ENCODE assay signal across 18 cellular contexts in genomic region chr5:5432020-5432707, GRCh38. TPM values are rescaled to one million over a fixed set of nuclear protein-coding genes. Genes with fewer than 3 reads are reported as not detected.
DNase-seq lines count a peak whose midpoint lies in the region; ATAC-seq, FAIRE-seq and TF ChIP-seq lines count a peak whose summit lies in the region.
"Had no signal": no experiment of that assay in that cellular context is flagged by ENCODE, and none has a peak within 500 bp of the region (broad histone marks: within the 10 kb centered on the region; RNA-seq: fewer than 3 reads in every experiment).

No MANE protein-coding gene starts in this region.

- TF ChIP-seq CTCF in IMR-90 (conservative IDR thresholded peaks at IDR 0.05; ENCODE audit: low read depth, low read length) (no peak), astrocyte (IDR thresholded peaks at IDR 0.05; ENCODE audit: insufficient read depth, low read depth, low read length) (no peak), foreskin fibroblast (IDR thresholded peaks at IDR 0.05; ENCODE audit: low read depth, low read length) (no peak), thyroid gland (IDR thresholded peaks at IDR 0.05) (no peak)

- H3K4me3 ChIP-seq in IMR-90 (ENCODE audit: insufficient read depth, low read depth, low read length) = no peak overlapping the region
- no peak overlapping the region for H3K4me3 ChIP-seq in astrocyte (ENCODE audit: insufficient read depth, low read depth, low read length)
- no peak overlapping the region for H3K4me3 ChIP-seq in foreskin fibroblast (ENCODE audit: low read depth in 1 of 2, low read length in 2 of 2)
- no peak overlapping the region for H3K4me3 ChIP-seq in thyroid gland (replicated peaks in 1 of 3)
- H3K4me3 ChIP-seq: PC-9 had no signal

- ATAC-seq in IMR-90 (ENCODE audit: low read depth) = peak; percentile 77
- ATAC-seq in HG03432 (IDR thresholded peaks at IDR 0.05; ENCODE audit: unreplicated experiment) = no peak
- ATAC-seq in HG02678 (IDR thresholded peaks at IDR 0.05; ENCODE audit: unreplicated experiment) = no peak
- ATAC-seq in GM19452 (IDR thresholded peaks at IDR 0.05; ENCODE audit: unreplicated experiment) = no peak
- ATAC-seq: activated T-helper 17 cell treated with anti-CD3 and anti-CD28 coated beads, Interleukin-2, amount 50 U/mL, for 72 hours; esophagus mucosa had no signal

- no peak overlapping the region for H2BK120ac ChIP-seq in IMR-90 (ENCODE audit: low read depth, low read length)

- H2AFZ ChIP-seq in IMR-90 (replicated peaks; ENCODE audit: low read length, poor library complexity) (no peak overlapping the region), astrocyte (ENCODE audit: low read depth, low read length) (no peak overlapping the region)
- H2AFZ ChIP-seq: PC-9 had no signal

- intact Hi-C loops in IMR-90 (cut with micrococcal nuclease) (no loop called here), thyroid gland (cut with DNase I) (no loop called here)

- H3K9ac ChIP-seq in IMR-90 (ENCODE audit: low read depth, low read length) = no peak overlapping the region
- H3K9ac ChIP-seq in astrocyte (ENCODE audit: low read length) = no peak overlapping the region

- H2BK15ac ChIP-seq in IMR-90 (ENCODE audit: low read depth, low read length) = no peak overlapping the region

- peak overlapping the region; percentile 47; the same call in 1 of the 2 replicates for H3K4me2 ChIP-seq in IMR-90 (ENCODE audit: low read depth, low read length)
- H3K4me2 ChIP-seq in astrocyte (ENCODE audit: low read length) = peak overlapping the region; percentile 46
- H3K4me2 ChIP-seq: PC-9 had no signal

- in situ Hi-C loops in IMR-90 (cut with MboI; ENCODE audit: low sequenced_read_pairs) = no loop called here

- no peak overlapping the region for H3K18ac ChIP-seq in IMR-90 (ENCODE audit: low read depth, low read length)

- CTCF ChIA-PET in IMR-90 (lab: Yijun Ruan, JAX) = no interaction called here

- H3K4me1 ChIP-seq in IMR-90 (ENCODE audit: control insufficient read depth, insufficient read depth, low read length) (peaks cover 4% of the 10 kb centered on the region), astrocyte (ENCODE audit: insufficient read depth, low read length) (peaks cover 11% of the 10 kb centered on the region), thyroid gland (peaks cover 13 to 15% of the 10 kb centered on the region in 2 donors)

- no TSS peak for BruUV-seq in IMR-90 (replicated peaks; lab: Mats Ljungman, UMichigan)

- H3K36me3 Mint-ChIP-seq in astrocyte (ENCODE audit: low read depth, unreplicated experiment) = peaks cover 11% of the 10 kb centered on the region

- no peak overlapping the region for H2AK9ac ChIP-seq in IMR-90 (replicated peaks; ENCODE audit: low read depth, low read length, poor library complexity)

- peaks cover 9% of the 10 kb centered on the region; the same call in 1 of the 2 replicates for H3K9me1 ChIP-seq in IMR-90 (ENCODE audit: insufficient read depth, low read length)

- H2BK5ac ChIP-seq in IMR-90 (ENCODE audit: low read depth, low read length, poor library complexity, severe bottlenecking) = no peak overlapping the region

- H4K8ac ChIP-seq in IMR-90 (ENCODE audit: low read depth in 2 of 2, low read length in 2 of 2) = peak overlapping the region in 1 of 2 experiments; percentile 10; a peak in 1 of 4 replicates

- H3K23ac ChIP-seq in IMR-90 (ENCODE audit: low read depth, low read length) = no peak overlapping the region; the same call in 1 of the 2 replicates

- H3K27me3 Mint-ChIP-seq in astrocyte (ENCODE audit: low read depth, unreplicated experiment) = no peaks in the 10 kb centered on the region
- H3K27me3 Mint-ChIP-seq: activated T-helper 17 cell treated with anti-CD3 and anti-CD28 coated beads, Interleukin-2, amount 50 U/mL, for 72 hours; B cell; progenitor cell of endocrine pancreas had no signal

- H3K4ac ChIP-seq in IMR-90 (ENCODE audit: low read depth, low read length) = no peak overlapping the region; the same call in 1 of the 2 replicates

- no peak overlapping the region for H3K56ac ChIP-seq in IMR-90 (ENCODE audit: extremely low read depth, insufficient read depth, low read length)

- TF ChIP-seq POLR2A in IMR-90 (IDR thresholded peaks at IDR 0.05; ENCODE audit: low read depth, low read length) (no peak), thyroid gland (IDR thresholded peaks at IDR 0.05) (no peak)

- no peak overlapping the region for H3K4me3 Mint-ChIP-seq in astrocyte (ENCODE audit: unreplicated experiment)
- H3K4me3 Mint-ChIP-seq: activated T-helper 17 cell treated with anti-CD3 and anti-CD28 coated beads, Interleukin-2, amount 50 U/mL, for 72 hours; B cell had no signal

- peaks cover 41% of the 10 kb centered on the region for H4K20me1 ChIP-seq in IMR-90 (ENCODE audit: insufficient read depth, low read length)
- H4K20me1 ChIP-seq in astrocyte (ENCODE audit: insufficient read depth, low read length) = peaks cover 77% of the 10 kb centered on the region

- H3K27ac ChIP-seq in IMR-90 (ENCODE audit: insufficient read depth, low read length) (no peak overlapping the region), astrocyte (ENCODE audit: low read depth, low read length) (peak overlapping the region; percentile 27), thyroid gland (no peak overlapping the region)
- H3K27ac ChIP-seq: PC-9 had no signal

- POLR2A ChIA-PET in IMR-90 (lab: Charles Lee; ENCODE audit: unreplicated experiment) = no interaction called here

- no peak overlapping the region for H4K5ac ChIP-seq in IMR-90 (ENCODE audit: low read depth, low read length)

- H3K79me2 ChIP-seq in astrocyte (ENCODE audit: insufficient read depth, low read length) = peaks cover 100% of the 10 kb centered on the region

- FAIRE-seq in astrocyte (lab: Jason Lieb, UNC) = peak; percentile 41
- FAIRE-seq: islet of Langerhans had no signal

- H3K27me3 ChIP-seq in IMR-90 (ENCODE audit: control insufficient read depth, insufficient read depth, low read length) = no peaks in the 10 kb centered on the region
- no peaks in the 10 kb centered on the region for H3K27me3 ChIP-seq in astrocyte (ENCODE audit: insufficient read depth, low read length)
- H3K27me3 ChIP-seq in thyroid gland = no peaks in the 10 kb centered on the region

- H2AK5ac ChIP-seq in IMR-90 (ENCODE audit: low read depth, low read length) = no peak overlapping the region

- H4K91ac ChIP-seq in IMR-90 (ENCODE audit: insufficient read depth, low read depth, low read length) = no peak overlapping the region

- H3K36me3 ChIP-seq in IMR-90 (ENCODE audit: control insufficient read depth, insufficient read depth, low read length) = no peaks in the 10 kb centered on the region; the same call in 1 of the 2 replicates
- peaks cover 2% of the 10 kb centered on the region for H3K36me3 ChIP-seq in astrocyte (ENCODE audit: insufficient read depth, low read length)
- H3K36me3 ChIP-seq in thyroid gland = no peaks in the 10 kb centered on the region

- H3K9me3 ChIP-seq in IMR-90 (ENCODE audit: control insufficient read depth, insufficient read depth, low read length) = no peaks in the 10 kb centered on the region
- no peaks in the 10 kb centered on the region for H3K9me3 ChIP-seq in astrocyte (ENCODE audit: insufficient read depth, low read depth, low read length)
- H3K9me3 ChIP-seq in thyroid gland = no peaks in the 10 kb centered on the region

- peaks cover 41% of the 10 kb centered on the region for H3K4me1 Mint-ChIP-seq in astrocyte (ENCODE audit: low read depth, unreplicated experiment)

- DNase-seq in AG08395 (ENCODE audit: low spot score) (peak; percentile 52), IMR-90 (peak; percentile 75), astrocyte (ENCODE audit: low read depth) (peak; percentile 70), foreskin fibroblast (peak; percentile 38 to 71), thyroid gland (no peak)
- DNase-seq: activated CD4-positive, alpha-beta T cell treated with anti-CD3 and anti-CD28 coated beads for 48 hours; NCI-H1105; PC-9; stimulated activated CD4-positive, alpha-beta T cell treated with anti-CD3 and anti-CD28 coated beads, Interleukin-2, amount 100 ng/mL, for 24 hours; T-helper 2 cell had no signal

- peaks cover 10 to 45% of the 10 kb centered on the region in 2 experiments for H3K79me1 ChIP-seq in IMR-90 (ENCODE audit: low read depth in 1 of 2, low read length in 2 of 2)

- H2BK20ac ChIP-seq in IMR-90 (ENCODE audit: low read depth, low read length) = no peak overlapping the region

- H3K14ac ChIP-seq in IMR-90 (replicated peaks; ENCODE audit: low read depth, low read length) = no peak overlapping the region; the same call in 1 of the 2 replicates

- no CpG with 5 or more reads among the region's 4 CpGs for WGBS in IMR-90 (ENCODE audit: extremely low coverage in 2 of 2, insufficient read length in 1 of 2), 2 experiments
- WGBS in thyroid gland, 2 donors = 80 to 84% methylated on average over 4 of the region's 4 CpGs

- dilution Hi-C loops in IMR-90 (cut with HindIII; ENCODE audit: low sequenced_read_pairs, unreplicated experiment) = no loop called here

- TF ChIP-seq RAD21 in IMR-90 (IDR thresholded peaks at IDR 0.05; ENCODE audit: low read length) = no peak

- no peak overlapping the region for H3K27ac Mint-ChIP-seq in astrocyte (ENCODE audit: unreplicated experiment)
- H3K27ac Mint-ChIP-seq: activated T-helper 17 cell treated with anti-CD3 and anti-CD28 coated beads, Interleukin-2, amount 50 U/mL, for 72 hours; B cell; progenitor cell of endocrine pancreas had no signal

- peaks cover 4% of the 10 kb centered on the region for H3K9me3 Mint-ChIP-seq in astrocyte (ENCODE audit: unreplicated experiment)
- H3K9me3 Mint-ChIP-seq: activated T-helper 17 cell treated with anti-CD3 and anti-CD28 coated beads, Interleukin-2, amount 50 U/mL, for 72 hours had no signal

TF ChIP-seq in IMR-90, 13 proteins besides CTCF, POLR2A, EP300 and RAD21:
- TF ChIP-seq CEBPB (IDR thresholded peaks at IDR 0.05; ENCODE audit: low read depth, low read length) = no peak

RNA-seq across cellular contexts. Expression of gene ICE1, which starts 9.7 kb away (rescaled TPM):
- total RNA-seq in IMR-90 (2012; rRNA removed) (18.5 and 26.7 TPM in 2 replicates), astrocyte (40.3 and 44.8 TPM in 2 replicates), thyroid gland (10 to 100 TPM; 36.7 to 71.8 (median 41.6) TPM)
- polyA plus RNA-seq in IMR-90 (2012; rRNA removed) = 7.4 and 9.0 TPM in 2 replicates
- polyA plus RNA-seq in IMR-90 (2012; cell fraction: cytosol; rRNA removed) = 1.8 and 2.3 TPM in 2 replicates
- polyA plus RNA-seq in IMR-90 (2012; cell fraction: nucleus; rRNA removed; ENCODE audit: low replicate concordance) = 3.9 and 16.1 TPM in 2 replicates

Comparison
In these comparisons a context has a peak if more than half of its experiments do, and no peak if none do; other contexts are left out.
1. DNase-seq: peak in AG08395 (single experiment), IMR-90 (single experiment), astrocyte (single experiment) and foreskin fibroblast (2 of 2); none in thyroid gland (0 of 2).